In the genomic region with DNA sequence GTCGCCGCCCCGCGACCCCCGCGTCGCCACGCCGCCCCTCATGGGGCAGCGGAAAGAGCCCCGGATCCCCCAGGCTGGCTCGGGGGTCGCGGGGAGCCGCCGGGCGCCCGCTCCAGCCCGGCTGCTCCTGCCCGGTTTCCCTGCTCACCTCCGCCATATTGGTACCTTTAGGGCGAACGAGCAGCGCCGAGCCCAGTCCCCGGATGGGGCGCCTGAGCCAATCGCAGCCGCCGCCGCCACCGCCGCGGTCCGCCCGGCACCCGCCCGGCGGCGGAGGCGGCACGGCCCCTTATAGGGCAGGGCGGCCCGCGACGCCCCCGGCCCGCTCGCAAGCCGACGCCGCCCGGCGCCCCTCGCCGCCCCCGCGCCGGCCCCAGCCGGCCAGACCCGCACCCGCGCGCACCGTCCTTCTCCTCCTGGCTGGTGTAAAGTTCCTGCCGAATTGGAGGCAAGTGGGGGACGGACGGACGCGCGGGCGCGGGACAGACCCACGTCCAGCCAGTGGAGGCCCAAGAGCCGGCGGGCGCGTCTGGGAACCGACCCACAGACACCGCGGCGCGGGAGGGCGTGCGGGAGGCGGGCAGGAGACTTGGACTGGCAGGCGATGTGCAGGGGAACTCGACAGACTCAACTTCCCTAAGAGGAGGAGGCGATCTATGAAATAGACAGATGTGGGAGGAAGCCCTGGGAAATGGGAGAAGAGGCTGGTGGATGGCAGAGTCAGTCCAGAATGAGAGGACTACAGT, we compare ENCODE assay signal across 8 cellular contexts. TPM values are rescaled to one million over a fixed set of nuclear protein-coding genes. Genes with fewer than 3 reads are reported as not detected.
DNase-seq lines count a peak whose midpoint lies in the region; ATAC-seq, FAIRE-seq and TF ChIP-seq lines count a peak whose summit lies in the region.

A gene with protein sequence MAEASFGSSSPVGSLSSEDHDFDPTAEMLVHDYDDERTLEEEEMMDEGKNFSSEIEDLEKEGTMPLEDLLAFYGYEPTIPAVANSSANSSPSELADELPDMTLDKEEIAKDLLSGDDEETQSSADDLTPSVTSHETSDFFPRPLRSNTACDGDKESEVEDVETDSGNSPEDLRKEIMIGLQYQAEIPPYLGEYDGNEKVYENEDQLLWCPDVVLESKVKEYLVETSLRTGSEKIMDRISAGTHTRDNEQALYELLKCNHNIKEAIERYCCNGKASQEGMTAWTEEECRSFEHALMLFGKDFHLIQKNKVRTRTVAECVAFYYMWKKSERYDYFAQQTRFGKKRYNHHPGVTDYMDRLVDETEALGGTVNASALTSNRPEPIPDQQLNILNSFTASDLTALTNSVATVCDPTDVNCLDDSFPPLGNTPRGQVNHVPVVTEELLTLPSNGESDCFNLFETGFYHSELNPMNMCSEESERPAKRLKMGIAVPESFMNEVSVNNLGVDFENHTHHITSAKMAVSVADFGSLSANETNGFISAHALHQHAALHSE (minus strand): TSS at position 178 of the 746 bp plus-strand sequence. CDS start 21 bp downstream, at position 157.

- BruUV-seq in endothelial cell of umbilical vein (replicated peaks; lab: Mats Ljungman, UMichigan) = no TSS peak

- ATAC-seq in HG03442 (IDR thresholded peaks at IDR 0.05; ENCODE audit: unreplicated experiment) = peak; percentile 93

- TF ChIP-seq POLR2A in endothelial cell of umbilical vein (IDR thresholded peaks at IDR 0.05; ENCODE audit: low read depth, low read length) = no peak

- TF ChIP-seq CTCF in endothelial cell of umbilical vein (IDR thresholded peaks at IDR 0.05; ENCODE audit: extremely low read depth in 1 of 2, insufficient read depth in 1 of 2, low read depth in 1 of 2, low read length in 2 of 2) = no peak

- H4K20me1 ChIP-seq in endothelial cell of umbilical vein (replicated peaks; ENCODE audit: control insufficient read depth, extremely low read depth, insufficient read depth, low read length) = peaks cover 5% of the 10 kb centered on the region

- H3K9me3 ChIP-seq in endothelial cell of umbilical vein (replicated peaks; ENCODE audit: control insufficient read depth, insufficient read depth, low read length) (no peaks in the 10 kb centered on the region), mononuclear cell (ENCODE audit: low read depth, low read length) (no peaks in the 10 kb centered on the region)

- H2AFZ ChIP-seq in endothelial cell of umbilical vein (ENCODE audit: low read depth, low read length) = peak within 1 kb of the TSS; percentile 97

- peak within 1 kb of the TSS; percentile 72 to 82 (median 77) for H3K4me3 ChIP-seq in endothelial cell of umbilical vein (replicated peaks in 1 of 3; ENCODE audit: insufficient read depth in 1 of 3, low read depth in 1 of 3, low read length in 3 of 3)
- H3K4me3 ChIP-seq in mononuclear cell (ENCODE audit: low read length) = peak within 1 kb of the TSS; percentile 66

- H3K79me2 ChIP-seq in endothelial cell of umbilical vein (ENCODE audit: control insufficient read depth, insufficient read depth, low read length) = peaks cover 23% of the 10 kb centered on the region

- intact Hi-C loops in endothelial cell of umbilical vein (cut with micrococcal nuclease) = loop anchor here (1.0 to 2.0 kb wide), 3 partner anchors 43 to 221 kb away; a partner anchor contains a TSS

- peak within 1 kb of the TSS; percentile 49 for H3K27ac ChIP-seq in endothelial cell of umbilical vein (ENCODE audit: insufficient read depth, low read depth, low read length)

- H3K27me3 ChIP-seq in endothelial cell of umbilical vein (ENCODE audit: control insufficient read depth in 2 of 2, insufficient read depth in 2 of 2, low read length in 2 of 2) = peaks cover 15 to 24% of the 10 kb centered on the region in 2 experiments
- H3K27me3 ChIP-seq in mononuclear cell (ENCODE audit: insufficient read depth, low read length) = peaks cover 29% of the 10 kb centered on the region

- no peak for FAIRE-seq in endothelial cell of umbilical vein (lab: Jason Lieb, UNC)

- H3K9ac ChIP-seq in endothelial cell of umbilical vein (replicated peaks; ENCODE audit: extremely low read depth, insufficient read depth, low read length) = peak within 1 kb of the TSS; percentile 82

- H3K4me1 ChIP-seq in endothelial cell of umbilical vein (ENCODE audit: control insufficient read depth, extremely low read depth, insufficient read depth, low read length) (peaks cover 12% of the 10 kb centered on the region), mononuclear cell (ENCODE audit: insufficient read depth, low read length) (peaks cover 20% of the 10 kb centered on the region)

- no peaks in the 10 kb centered on the region for H3K9me1 ChIP-seq in endothelial cell of umbilical vein (replicated peaks; ENCODE audit: control insufficient read depth, extremely low read depth, insufficient read depth, low read length)

- CTCF ChIA-PET in endothelial cell of umbilical vein (lab: Charles Lee) = no interaction called here

- dilution Hi-C loops in endothelial cell of umbilical vein (cut with MboI; ENCODE audit: extremely low pct_ligation_motif_present, low sequenced_read_pairs) = no loop called here

- POLR2A ChIA-PET in endothelial cell of umbilical vein (lab: Charles Lee) = no interaction called here

- H3K4me2 ChIP-seq in endothelial cell of umbilical vein (ENCODE audit: insufficient read depth, low read length) = peak within 1 kb of the TSS; percentile 66

- DNase-seq in C1 segment of cervical spinal cord (lab: John Stamatoyannopoulos, UW) (peak; percentile 11 to 87 (median 68)), GM19240 (ENCODE audit: insufficient read length, low spot score) (peak; percentile 80), NOMO-1 treated with dmso at 0.1 percent for 144 hours (lab: John Stamatoyannopoulos, UW; ENCODE audit: unreplicated experiment) (peak; percentile 22), endothelial cell of umbilical vein (ENCODE audit: low read depth, low spot score) (peak; percentile 71)
- peak; percentile 50 for DNase-seq in activated CD8-positive, alpha-beta memory T cell treated with anti-CD3 and anti-CD28 coated beads, Interleukin-2, amount 50 U/mL, for 1 hour (ENCODE audit: extremely low read depth)
- DNase-seq in stimulated activated CD8-positive, alpha-beta memory T cell treated with anti-CD3 and anti-CD28 coated beads, Interleukin-4, amount 100 ng/mL, for 1 hour (ENCODE audit: low read depth in 2 of 2, low spot score in 1 of 2) = peak; percentile 47 to 57

- H3K36me3 ChIP-seq in endothelial cell of umbilical vein (ENCODE audit: control insufficient read depth in 2 of 2, extremely low read depth in 1 of 2, insufficient read depth in 2 of 2, low read length in 2 of 2) = no peaks in the 10 kb centered on the region

TF ChIP-seq in endothelial cell of umbilical vein, 7 proteins besides CTCF, POLR2A, EP300 and RAD21:
- peak; percentile 48 for TF ChIP-seq POLR2AphosphoS5 (IDR thresholded peaks at IDR 0.05; ENCODE audit: insufficient read depth, low read depth, low read length)
- TF ChIP-seq, protein P1, sequence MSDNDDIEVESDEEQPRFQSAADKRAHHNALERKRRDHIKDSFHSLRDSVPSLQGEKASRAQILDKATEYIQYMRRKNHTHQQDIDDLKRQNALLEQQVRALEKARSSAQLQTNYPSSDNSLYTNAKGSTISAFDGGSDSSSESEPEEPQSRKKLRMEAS (IDR thresholded peaks at IDR 0.05; ENCODE audit: insufficient read depth, insufficient read length) = no peak

RNA-seq across cellular contexts. Expression of the gene that starts here (rescaled TPM):
- total RNA-seq in endothelial cell of umbilical vein = 20.5 and 21.9 TPM in 2 replicates
- 6.5 and 6.6 TPM in 2 replicates for polyA plus RNA-seq in endothelial cell of umbilical vein
- polyA plus RNA-seq in endothelial cell of umbilical vein (2011; cell fraction: cytosol; rRNA removed) = 6.2 and 9.7 TPM in 2 replicates
- polyA plus RNA-seq in endothelial cell of umbilical vein (2011; cell fraction: nucleus; rRNA removed) = 26.7 and 31.7 TPM in 2 replicates
- 7.8 and 9.2 TPM in 2 replicates for polyA plus RNA-seq in endothelial cell of umbilical vein (2012)
- polyA minus RNA-seq in endothelial cell of umbilical vein = 21.6 and 25.2 TPM in 2 replicates
- 16.4 TPM for polyA minus RNA-seq in endothelial cell of umbilical vein (2011; cell fraction: cytosol; rRNA and poly(A)+ RNA removed)
- polyA minus RNA-seq in endothelial cell of umbilical vein (2011; cell fraction: nucleus; rRNA and poly(A)+ RNA removed) = 13.7 and 24.4 TPM in 2 replicates
- total RNA-seq in mononuclear cell = 64.3 TPM

Comparison
In these comparisons a context has a peak if more than half of its experiments do, and no peak if none do; other contexts are left out.
1. Peak in every context shown above with its lines: DNase-seq, ATAC-seq, H3K4me3 ChIP-seq and H3K27ac ChIP-seq.
2. DNase-seq: peak in every context shown above with its lines; median percentile 80 in GM19240; 71 in endothelial cell of umbilical vein; 68 in C1 segment of cervical spinal cord; 52 in stimulated activated CD8-positive, alpha-beta memory T cell treated with anti-CD3 and anti-CD28 coated beads, Interleukin-4, amount 100 ng/mL, for 1 hour; 50 in activated CD8-positive, alpha-beta memory T cell treated with anti-CD3 and anti-CD28 coated beads, Interleukin-2, amount 50 U/mL, for 1 hour; 22 in NOMO-1 treated with dmso at 0.1 percent for 144 hours.